ENCODE assay signal across 1 cellular context in the genomic region with DNA sequence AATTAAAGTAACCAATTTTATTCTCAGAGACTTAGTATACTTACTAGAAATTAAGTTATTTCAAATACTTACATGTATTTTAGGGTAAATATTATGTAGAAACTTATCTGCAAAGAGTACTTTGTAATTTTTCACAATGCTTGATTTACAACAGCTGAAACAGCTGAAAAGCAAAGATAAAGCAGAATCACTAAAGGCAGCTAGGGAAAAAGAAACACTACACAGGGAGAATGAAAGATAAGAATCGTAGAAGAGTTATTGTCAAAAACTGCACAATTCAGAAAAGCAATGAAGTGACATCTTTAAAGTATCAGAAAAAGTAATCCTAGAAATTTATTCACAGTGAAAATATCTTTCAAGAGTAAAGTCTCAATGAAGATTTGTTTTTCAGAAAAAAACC.
TF ChIP-seq lines count a peak whose summit lies in the region.

No MANE protein-coding gene starts in this region.

TF ChIP-seq in K562, 482 proteins besides CTCF, POLR2A, EP300 and RAD21 (continued from another document):
- TF ChIP-seq ZNF239 (CRISPR knock-in tag; IDR thresholded peaks at IDR 0.05) (peak; percentile 41; the same call in 1 of the 2 replicates), ZNF384 (IDR thresholded peaks at IDR 0.05; ENCODE audit: low read depth, low read length) (no peak), PHF20 (IDR thresholded peaks at IDR 0.05; ENCODE audit: partially characterized antibody) (no peak), EWSR1 (IDR thresholded peaks at IDR 0.05; ENCODE audit: borderline replicate concordance, low read depth, partially characterized antibody) (no peak), ZKSCAN3 (CRISPR knock-in tag; IDR thresholded peaks at IDR 0.05) (no peak), HMG20A (CRISPR knock-in tag; conservative IDR thresholded peaks at IDR 0.05) (peak; percentile 58; the same call in 1 of the 2 replicates), ZNF57 (CRISPR knock-in tag; IDR thresholded peaks at IDR 0.05) (no peak), RNF2 (IDR thresholded peaks at IDR 0.05) (no peak), MEF2D (tag; conservative IDR thresholded peaks at IDR 0.05; ENCODE audit: low read depth) (0 out of 2 replicates have a peak, but pooled peaks have one; percentile 19), SIRT6 (IDR thresholded peaks at IDR 0.05; ENCODE audit: low read depth, low read length) (no peak)
- TF ChIP-seq, protein P1, sequence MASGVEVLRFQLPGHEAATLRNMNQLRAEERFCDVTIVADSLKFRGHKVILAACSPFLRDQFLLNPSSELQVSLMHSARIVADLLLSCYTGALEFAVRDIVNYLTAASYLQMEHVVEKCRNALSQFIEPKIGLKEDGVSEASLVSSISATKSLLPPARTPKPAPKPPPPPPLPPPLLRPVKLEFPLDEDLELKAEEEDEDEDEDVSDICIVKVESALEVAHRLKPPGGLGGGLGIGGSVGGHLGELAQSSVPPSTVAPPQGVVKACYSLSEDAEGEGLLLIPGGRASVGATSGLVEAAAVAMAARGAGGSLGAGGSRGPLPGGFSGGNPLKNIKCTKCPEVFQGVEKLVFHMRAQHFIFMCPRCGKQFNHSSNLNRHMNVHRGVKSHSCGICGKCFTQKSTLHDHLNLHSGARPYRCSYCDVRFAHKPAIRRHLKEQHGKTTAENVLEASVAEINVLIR (CRISPR knock-in tag; IDR thresholded peaks at IDR 0.05), result no peak
- TF ChIP-seq, protein P2, sequence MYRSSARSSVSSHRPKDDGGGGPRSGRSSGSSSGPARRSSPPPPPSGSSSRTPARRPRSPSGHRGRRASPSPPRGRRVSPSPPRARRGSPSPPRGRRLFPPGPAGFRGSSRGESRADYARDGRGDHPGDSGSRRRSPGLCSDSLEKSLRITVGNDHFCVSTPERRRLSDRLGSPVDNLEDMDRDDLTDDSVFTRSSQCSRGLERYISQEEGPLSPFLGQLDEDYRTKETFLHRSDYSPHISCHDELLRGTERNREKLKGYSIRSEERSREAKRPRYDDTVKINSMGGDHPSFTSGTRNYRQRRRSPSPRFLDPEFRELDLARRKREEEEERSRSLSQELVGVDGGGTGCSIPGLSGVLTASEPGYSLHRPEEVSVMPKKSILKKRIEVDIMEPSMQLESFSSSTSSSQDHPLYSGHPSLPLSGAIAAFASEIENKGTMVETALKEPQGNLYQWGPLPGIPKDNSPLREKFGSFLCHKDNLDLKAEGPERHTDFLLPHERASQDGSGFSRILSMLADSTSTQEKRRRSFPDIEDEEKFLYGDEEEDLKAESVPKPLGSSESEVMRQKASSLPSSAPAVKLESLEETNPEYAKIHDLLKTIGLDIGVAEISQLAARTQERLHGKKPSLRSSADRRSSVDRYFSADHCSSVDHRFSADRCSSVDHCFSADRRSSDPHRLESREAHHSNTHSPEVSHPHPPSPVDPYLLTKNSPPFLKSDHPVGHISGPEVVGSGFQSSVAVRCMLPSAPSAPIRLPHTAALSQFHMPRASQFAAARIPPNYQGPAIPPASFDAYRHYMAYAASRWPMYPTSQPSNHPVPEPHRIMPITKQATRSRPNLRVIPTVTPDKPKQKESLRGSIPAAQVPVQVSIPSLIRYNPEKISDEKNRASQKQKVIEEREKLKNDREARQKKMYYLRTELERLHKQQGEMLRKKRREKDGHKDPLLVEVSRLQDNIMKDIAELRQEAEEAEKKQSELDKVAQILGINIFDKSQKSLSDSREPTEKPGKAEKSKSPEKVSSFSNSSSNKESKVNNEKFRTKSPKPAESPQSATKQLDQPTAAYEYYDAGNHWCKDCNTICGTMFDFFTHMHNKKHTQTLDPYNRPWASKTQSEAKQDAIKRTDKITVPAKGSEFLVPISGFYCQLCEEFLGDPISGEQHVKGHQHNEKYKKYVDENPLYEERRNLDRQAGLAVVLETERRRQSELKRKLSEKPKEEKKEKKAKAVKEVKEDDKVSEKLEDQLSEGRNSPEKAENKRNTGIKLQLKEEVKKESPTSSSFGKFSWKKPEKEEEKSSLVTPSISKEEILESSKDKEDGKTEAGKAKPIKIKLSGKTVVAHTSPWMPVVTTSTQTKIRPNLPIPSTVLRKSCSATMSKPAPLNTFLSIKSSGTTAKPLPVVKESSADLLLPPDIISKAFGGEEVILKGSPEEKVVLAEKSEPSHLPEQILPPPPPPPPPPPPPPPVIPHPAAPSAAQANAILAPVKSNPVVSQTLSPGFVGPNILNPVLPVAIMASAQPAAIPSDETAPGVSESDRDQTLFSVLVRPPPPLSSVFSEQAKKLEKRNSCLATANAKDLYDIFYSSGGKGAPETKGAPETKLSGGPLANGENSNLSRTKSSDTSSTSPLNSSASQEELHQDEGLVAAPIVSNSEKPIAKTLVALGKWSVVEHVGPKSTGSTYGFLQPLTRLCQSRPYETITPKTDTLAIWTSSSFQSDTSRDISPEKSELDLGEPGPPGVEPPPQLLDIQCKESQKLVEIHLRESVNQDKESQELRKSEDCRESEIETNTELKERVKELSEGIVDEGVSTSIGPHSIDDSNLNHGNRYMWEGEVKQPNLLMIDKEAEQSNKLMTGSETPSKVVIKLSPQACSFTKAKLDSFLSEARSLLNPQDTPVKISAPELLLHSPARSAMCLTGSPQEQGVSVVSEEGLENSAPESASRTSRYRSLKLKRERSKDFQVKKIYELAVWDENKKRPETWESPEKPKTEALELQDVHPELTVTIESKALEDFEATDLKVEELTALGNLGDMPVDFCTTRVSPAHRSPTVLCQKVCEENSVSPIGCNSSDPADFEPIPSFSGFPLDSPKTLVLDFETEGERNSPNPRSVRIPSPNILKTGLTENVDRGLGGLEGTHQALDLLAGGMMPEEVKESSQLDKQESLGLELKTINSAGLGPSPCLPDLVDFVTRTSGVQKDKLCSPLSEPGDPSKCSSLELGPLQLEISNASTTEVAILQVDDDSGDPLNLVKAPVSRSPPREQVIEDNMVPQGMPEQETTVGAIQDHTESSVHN (IDR thresholded peaks at IDR 0.05; ENCODE audit: borderline replicate concordance in 1 of 2, low read depth in 1 of 2), result peak; percentile 25 to 69; a peak in 1 of 4 replicates
- TF ChIP-seq, protein P3, sequence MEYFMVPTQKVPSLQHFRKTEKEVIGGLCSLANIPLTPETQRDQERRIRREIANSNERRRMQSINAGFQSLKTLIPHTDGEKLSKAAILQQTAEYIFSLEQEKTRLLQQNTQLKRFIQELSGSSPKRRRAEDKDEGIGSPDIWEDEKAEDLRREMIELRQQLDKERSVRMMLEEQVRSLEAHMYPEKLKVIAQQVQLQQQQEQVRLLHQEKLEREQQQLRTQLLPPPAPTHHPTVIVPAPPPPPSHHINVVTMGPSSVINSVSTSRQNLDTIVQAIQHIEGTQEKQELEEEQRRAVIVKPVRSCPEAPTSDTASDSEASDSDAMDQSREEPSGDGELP (CRISPR knock-in tag; IDR thresholded peaks at IDR 0.05; ENCODE audit: borderline replicate concordance), result no peak; the same call in 1 of the 2 replicates
- TF ChIP-seq, protein P4, sequence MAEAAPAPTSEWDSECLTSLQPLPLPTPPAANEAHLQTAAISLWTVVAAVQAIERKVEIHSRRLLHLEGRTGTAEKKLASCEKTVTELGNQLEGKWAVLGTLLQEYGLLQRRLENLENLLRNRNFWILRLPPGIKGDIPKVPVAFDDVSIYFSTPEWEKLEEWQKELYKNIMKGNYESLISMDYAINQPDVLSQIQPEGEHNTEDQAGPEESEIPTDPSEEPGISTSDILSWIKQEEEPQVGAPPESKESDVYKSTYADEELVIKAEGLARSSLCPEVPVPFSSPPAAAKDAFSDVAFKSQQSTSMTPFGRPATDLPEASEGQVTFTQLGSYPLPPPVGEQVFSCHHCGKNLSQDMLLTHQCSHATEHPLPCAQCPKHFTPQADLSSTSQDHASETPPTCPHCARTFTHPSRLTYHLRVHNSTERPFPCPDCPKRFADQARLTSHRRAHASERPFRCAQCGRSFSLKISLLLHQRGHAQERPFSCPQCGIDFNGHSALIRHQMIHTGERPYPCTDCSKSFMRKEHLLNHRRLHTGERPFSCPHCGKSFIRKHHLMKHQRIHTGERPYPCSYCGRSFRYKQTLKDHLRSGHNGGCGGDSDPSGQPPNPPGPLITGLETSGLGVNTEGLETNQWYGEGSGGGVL (CRISPR knock-in tag; IDR thresholded peaks at IDR 0.05), result no peak
